ENCODE assay signal across 9 cellular contexts in genomic region chr14:94601961-94602391, GRCh38. TPM values are rescaled to one million over a fixed set of nuclear protein-coding genes. Genes with fewer than 3 reads are reported as not detected.
DNase-seq lines count a peak whose midpoint lies in the region; ATAC-seq and TF ChIP-seq lines count a peak whose summit lies in the region.
"Had no signal": no experiment of that assay in that cellular context is flagged by ENCODE, and none has a peak within 500 bp of the region (broad histone marks: within the 10 kb centered on the region; RNA-seq: fewer than 3 reads in every experiment).

No MANE protein-coding gene starts in this region.

- H3F3A ChIP-seq in SK-N-SH (replicated peaks; ENCODE audit: insufficient read depth), result peaks cover 4% of the 10 kb centered on the region

- no peak overlapping the region for H3K27ac Mint-ChIP-seq in type B pancreatic cell
- H3K27ac Mint-ChIP-seq in activated naive CD4-positive, alpha-beta T cell treated with anti-CD3 and anti-CD28 coated beads for 36 hours, result no peak overlapping the region
- H3K27ac Mint-ChIP-seq in activated T-helper 17 cell treated with anti-CD3 and anti-CD28 coated beads, Interleukin-2, amount 50 U/mL, for 72 hours, result no peak overlapping the region

- no peaks in the 10 kb centered on the region for H3K36me3 Mint-ChIP-seq in type B pancreatic cell
- H3K36me3 Mint-ChIP-seq in activated naive CD4-positive, alpha-beta T cell treated with anti-CD3 and anti-CD28 coated beads for 36 hours (ENCODE audit: low read depth), result no peaks in the 10 kb centered on the region
- H3K36me3 Mint-ChIP-seq in activated T-helper 17 cell treated with anti-CD3 and anti-CD28 coated beads, Interleukin-2, amount 50 U/mL, for 72 hours (ENCODE audit: low read depth), result no peaks in the 10 kb centered on the region

- H4K20me1 ChIP-seq in SK-N-SH (ENCODE audit: insufficient read depth) (no peaks in the 10 kb centered on the region), osteoblast (ENCODE audit: insufficient read depth, low read length) (no peaks in the 10 kb centered on the region)

- H3K9me3 ChIP-seq in SK-N-SH (no peaks in the 10 kb centered on the region), osteoblast (ENCODE audit: low read depth, low read length) (no peaks in the 10 kb centered on the region)

- no peaks in the 10 kb centered on the region for H3K36me3 ChIP-seq in SK-N-SH (replicated peaks in 1 of 2; ENCODE audit: control insufficient read depth in 1 of 2, insufficient read depth in 2 of 2, low read length in 1 of 2)
- H3K36me3 ChIP-seq in osteoblast (ENCODE audit: insufficient read depth, low read length), result no peaks in the 10 kb centered on the region

- H2AFZ ChIP-seq in SK-N-SH (ENCODE audit: low read depth) (peak overlapping the region; percentile 87), osteoblast (ENCODE audit: low read length) (peak overlapping the region; percentile 95)

- peak overlapping the region in 1 of 2 experiments; percentile 96; a peak in 2 of 4 replicates for H3K27ac ChIP-seq in SK-N-SH (ENCODE audit: low read depth in 2 of 2, low read length in 1 of 2)
- H3K27ac ChIP-seq in osteoblast (ENCODE audit: low read depth, low read length), result peak overlapping the region; percentile 86

- CTCF ChIA-PET in SK-N-SH (lab: Yijun Ruan, JAX), result no interaction called here
- CTCF ChIA-PET in activated naive CD4-positive, alpha-beta T cell treated with anti-CD3 and anti-CD28 coated beads for 36 hours (lab: Charles Lee), result no interaction called here

- H3K27me3 Mint-ChIP-seq in type B pancreatic cell, result no peaks in the 10 kb centered on the region
- peaks cover 5% of the 10 kb centered on the region for H3K27me3 Mint-ChIP-seq in activated naive CD4-positive, alpha-beta T cell treated with anti-CD3 and anti-CD28 coated beads for 36 hours (ENCODE audit: low read depth)
- peaks cover 20% of the 10 kb centered on the region for H3K27me3 Mint-ChIP-seq in activated T-helper 17 cell treated with anti-CD3 and anti-CD28 coated beads, Interleukin-2, amount 50 U/mL, for 72 hours

- DNase-seq in AG09309 (ENCODE audit: low read depth) (peak; percentile 59), SK-N-SH (no peak), fibroblast of villous mesenchyme (ENCODE audit: low read depth) (peak; percentile 81), osteoblast (ENCODE audit: insufficient read length, low spot score, missing footprints) (peak; percentile 91), type B pancreatic cell (ENCODE audit: extremely low spot score, unreplicated experiment) (no peak), NOMO-1 treated with dmso at 0.1 percent for 144 hours (lab: John Stamatoyannopoulos, UW; ENCODE audit: unreplicated experiment) (no peak)
- DNase-seq in activated naive CD4-positive, alpha-beta T cell treated with anti-CD3 and anti-CD28 coated beads for 36 hours, result no peak
- DNase-seq: DND-41 had no signal

- no peaks in the 10 kb centered on the region for H3K9me2 ChIP-seq in SK-N-SH

- POLR2A ChIA-PET in SK-N-SH (lab: Yijun Ruan, JAX), result no interaction called here

- TF ChIP-seq EP300 in SK-N-SH (IDR thresholded peaks at IDR 0.05; ENCODE audit: borderline replicate concordance in 1 of 2, low read depth in 1 of 2, low read length in 1 of 2), result no peak

- H3K4me1 Mint-ChIP-seq in type B pancreatic cell (ENCODE audit: unreplicated experiment), result peaks cover 39% of the 10 kb centered on the region
- H3K4me1 Mint-ChIP-seq in activated naive CD4-positive, alpha-beta T cell treated with anti-CD3 and anti-CD28 coated beads for 36 hours (ENCODE audit: low read depth), result no peaks in the 10 kb centered on the region
- H3K4me1 Mint-ChIP-seq in activated T-helper 17 cell treated with anti-CD3 and anti-CD28 coated beads, Interleukin-2, amount 50 U/mL, for 72 hours, result no peaks in the 10 kb centered on the region

- TF ChIP-seq CTCF in AG09309 (IDR thresholded peaks at IDR 0.05; ENCODE audit: control insufficient read depth, insufficient read depth, low read depth, low read length, missing control alignments) (no peak), SK-N-SH (IDR thresholded peaks at IDR 0.05) (no peak), fibroblast of villous mesenchyme (IDR thresholded peaks at IDR 0.05; ENCODE audit: insufficient read depth, low read depth, low read length) (no peak), osteoblast (IDR thresholded peaks at IDR 0.05; ENCODE audit: extremely low read depth, low read depth, low read length) (no peak), type B pancreatic cell (conservative IDR thresholded peaks at IDR 0.05) (no peak)

- no peaks in the 10 kb centered on the region for H3K9me3 Mint-ChIP-seq in type B pancreatic cell
- H3K9me3 Mint-ChIP-seq in activated naive CD4-positive, alpha-beta T cell treated with anti-CD3 and anti-CD28 coated beads for 36 hours, result no peaks in the 10 kb centered on the region
- no peaks in the 10 kb centered on the region for H3K9me3 Mint-ChIP-seq in activated T-helper 17 cell treated with anti-CD3 and anti-CD28 coated beads, Interleukin-2, amount 50 U/mL, for 72 hours

- H3K4me3 Mint-ChIP-seq in type B pancreatic cell, result no peak overlapping the region
- no peak overlapping the region for H3K4me3 Mint-ChIP-seq in activated naive CD4-positive, alpha-beta T cell treated with anti-CD3 and anti-CD28 coated beads for 36 hours
- H3K4me3 Mint-ChIP-seq in activated T-helper 17 cell treated with anti-CD3 and anti-CD28 coated beads, Interleukin-2, amount 50 U/mL, for 72 hours, result no peak overlapping the region

- peaks cover 0 to 33% of the 10 kb centered on the region in 2 experiments; a peak in 3 of 4 replicates for H3K4me1 ChIP-seq in SK-N-SH (ENCODE audit: control insufficient read depth in 1 of 2, insufficient read depth in 2 of 2, low read depth in 1 of 2, low read length in 1 of 2)
- peaks cover 39% of the 10 kb centered on the region for H3K4me1 ChIP-seq in osteoblast (ENCODE audit: insufficient read depth, low read length)

- TF ChIP-seq RAD21 in SK-N-SH (IDR thresholded peaks at IDR 0.05; ENCODE audit: low read length), result no peak

- 21% methylated on average over 4 of the region's 6 CpGs for WGBS in SK-N-SH (ENCODE audit: low lambda C conversion rate)

- no peak for ATAC-seq in activated T-helper 17 cell treated with anti-CD3 and anti-CD28 coated beads, Interleukin-2, amount 50 U/mL, for 72 hours (replicated peaks)

- H3K79me2 ChIP-seq in SK-N-SH (ENCODE audit: insufficient read depth) (no peaks in the 10 kb centered on the region), osteoblast (ENCODE audit: insufficient read depth, low read length) (no peaks in the 10 kb centered on the region)

- H3K9ac ChIP-seq in SK-N-SH, result peak overlapping the region; percentile 48; the same call in 1 of the 2 replicates

- intact Hi-C loops in activated naive CD4-positive, alpha-beta T cell treated with anti-CD3 and anti-CD28 coated beads for 36 hours (cut with micrococcal nuclease), result no loop called here

- H3K4me2 ChIP-seq in SK-N-SH, result peak overlapping the region; percentile 31
- peak overlapping the region; percentile 55 for H3K4me2 ChIP-seq in osteoblast (ENCODE audit: insufficient read depth, low read length)

- H3K27me3 ChIP-seq in SK-N-SH (ENCODE audit: insufficient read depth) (no peaks in the 10 kb centered on the region), osteoblast (ENCODE audit: insufficient read depth, low read length) (no peaks in the 10 kb centered on the region)

- H3K4me3 ChIP-seq in AG09309 (ENCODE audit: control insufficient read depth, low read depth, low read length) (no peak overlapping the region), SK-N-SH (ENCODE audit: low read depth in 2 of 2, low read length in 1 of 2) (no peak overlapping the region), fibroblast of villous mesenchyme (ENCODE audit: low read depth, low read length) (no peak overlapping the region), osteoblast (ENCODE audit: insufficient read depth, low read length) (no peak overlapping the region)

TF ChIP-seq in SK-N-SH, 30 proteins besides CTCF, POLR2A, EP300 and RAD21 (continues in another document):
- no peak for TF ChIP-seq USF1 (IDR thresholded peaks at IDR 0.05; ENCODE audit: borderline replicate concordance, low read depth)
- TF ChIP-seq SIN3A (IDR thresholded peaks at IDR 0.05; ENCODE audit: borderline replicate concordance, low read depth, low read length), result no peak
- no peak for TF ChIP-seq TEAD4 (IDR thresholded peaks at IDR 0.05; ENCODE audit: borderline replicate concordance, insufficient read depth)
- TF ChIP-seq RCOR1 (IDR thresholded peaks at IDR 0.05; ENCODE audit: low read length), result no peak

RNA-seq across cellular contexts. Expression of gene SERPINA3, which starts 10.2 kb away (rescaled TPM):
- 0.25 and 0.45 TPM in 2 replicates for polyA plus RNA-seq in SK-N-SH (2012; rRNA removed)
- polyA plus RNA-seq in SK-N-SH (2012; cell fraction: cytosol; rRNA removed), result 0.05 and 0.15 TPM in 2 replicates
- 0.66 and 1.4 TPM in 2 replicates for polyA plus RNA-seq in SK-N-SH (2012; cell fraction: nucleus; rRNA removed)
- total RNA-seq in fibroblast of villous mesenchyme (0.32 TPM in 1 of 2 replicates, not detected in the other), osteoblast (2.7 and 5.1 TPM in 2 replicates), type B pancreatic cell (ENCODE audit: low replicate concordance) (3.5 and 7.1 TPM in 2 replicates)
- total RNA-seq in activated naive CD4-positive, alpha-beta T cell treated with anti-CD3 and anti-CD28 coated beads for 36 hours, result not detected
- total RNA-seq in activated T-helper 17 cell treated with anti-CD3 and anti-CD28 coated beads, Interleukin-2, amount 50 U/mL, for 72 hours, result not detected

RNA-seq across cellular contexts. Expression of gene SERPINA5, which starts 20.8 kb away (rescaled TPM):
- 0.08 and 0.13 TPM in 2 replicates for polyA plus RNA-seq in SK-N-SH (2012; rRNA removed)
- polyA plus RNA-seq in SK-N-SH (2012; cell fraction: cytosol; rRNA removed), result 0.08 and 0.18 TPM in 2 replicates
- polyA plus RNA-seq in SK-N-SH (2012; cell fraction: nucleus; rRNA removed), result 0.07 and 0.08 TPM in 2 replicates
- total RNA-seq in fibroblast of villous mesenchyme, result not detected in 2 replicates
- total RNA-seq in osteoblast, result 0.36 and 0.59 TPM in 2 replicates
- 4.9 and 7.7 TPM in 2 replicates for total RNA-seq in type B pancreatic cell (ENCODE audit: low replicate concordance)
- total RNA-seq in activated naive CD4-positive, alpha-beta T cell treated with anti-CD3 and anti-CD28 coated beads for 36 hours, result not detected
- not detected for total RNA-seq in activated T-helper 17 cell treated with anti-CD3 and anti-CD28 coated beads, Interleukin-2, amount 50 U/mL, for 72 hours

RNA-seq across cellular contexts. Expression of gene SERPINA4, which starts 40.7 kb away (rescaled TPM):
- not detected in 2 replicates for polyA plus RNA-seq in SK-N-SH (2012; rRNA removed)
- polyA plus RNA-seq in SK-N-SH (2012; cell fraction: cytosol; rRNA removed), result not detected in 2 replicates
- polyA plus RNA-seq in SK-N-SH (2012; cell fraction: nucleus; rRNA removed), result not detected in 2 replicates
- total RNA-seq in fibroblast of villous mesenchyme (not detected in 2 replicates), osteoblast (not detected in 2 replicates), type B pancreatic cell (ENCODE audit: low replicate concordance) (1.4 TPM in 2 replicates)
- total RNA-seq in activated naive CD4-positive, alpha-beta T cell treated with anti-CD3 and anti-CD28 coated beads for 36 hours, result not detected
- total RNA-seq in activated T-helper 17 cell treated with anti-CD3 and anti-CD28 coated beads, Interleukin-2, amount 50 U/mL, for 72 hours, result not detected

Comparison
In these comparisons a context has a peak if more than half of its experiments do, and no peak if none do; other contexts are left out.
1. DNase-seq: peak in AG09309 (single experiment), fibroblast of villous mesenchyme (single experiment) and osteoblast (single experiment); none in SK-N-SH (single experiment), type B pancreatic cell (single experiment), NOMO-1 treated with dmso at 0.1 percent for 144 hours (single experiment) and activated naive CD4-positive, alpha-beta T cell treated with anti-CD3 and anti-CD28 coated beads for 36 hours (single experiment).